ENCODE assay signal across 14 cellular contexts in genomic region chr14:34330846-34331245, GRCh38.
"Had no signal": no experiment of that assay in that cellular context is flagged by ENCODE, and none has a peak within 500 bp of the region (broad histone marks: within the 10 kb centered on the region; RNA-seq: fewer than 3 reads in every experiment).

No MANE protein-coding gene starts in this region.

- H3K27me3 ChIP-seq: heart left ventricle, left lung, neural progenitor cell, ovary, right atrium auricular region, transverse colon had no signal

- H3K4me2 ChIP-seq: neural progenitor cell, smooth muscle cell had no signal

- H3K27ac Mint-ChIP-seq: natural killer cell treated with Interleukin-12 subunit alpha and Interleukin-12 subunit beta and Interleukin-15 and Interleukin-18, amount 100 ng/mL, for 72 hours; neural progenitor cell had no signal

- FAIRE-seq: endometrium, frontal cortex, keratinocyte, urothelium cell line had no signal

- H3K36me3 Mint-ChIP-seq: natural killer cell treated with Interleukin-12 subunit alpha and Interleukin-12 subunit beta and Interleukin-15 and Interleukin-18, amount 100 ng/mL, for 72 hours; neural progenitor cell had no signal

- DNase-seq: left lung, lower lobe of right lung, transverse colon had no signal

- H3K4me3 ChIP-seq: heart left ventricle, left lung, lower lobe of right lung, neural progenitor cell, ovary, right atrium auricular region, smooth muscle cell, thoracic aorta, transverse colon had no signal

- H3K9me3 ChIP-seq: heart left ventricle, left lung, lower lobe of right lung, ovary, right atrium auricular region, thoracic aorta, transverse colon had no signal

- H3K9me3 Mint-ChIP-seq: natural killer cell treated with Interleukin-12 subunit alpha and Interleukin-12 subunit beta and Interleukin-15 and Interleukin-18, amount 100 ng/mL, for 72 hours; neural progenitor cell had no signal

- H3K4me3 Mint-ChIP-seq: natural killer cell treated with Interleukin-12 subunit alpha and Interleukin-12 subunit beta and Interleukin-15 and Interleukin-18, amount 100 ng/mL, for 72 hours; neural progenitor cell had no signal

- H3K4me1 ChIP-seq: neural progenitor cell had no signal

- H3K9ac ChIP-seq: neural progenitor cell had no signal

- H2AFZ ChIP-seq: neural progenitor cell had no signal

- H3K36me3 ChIP-seq: heart left ventricle, left lung, lower lobe of right lung, neural progenitor cell, ovary, right atrium auricular region, thoracic aorta, transverse colon had no signal

- H3K27ac ChIP-seq: heart left ventricle, left lung, lower lobe of right lung, neural progenitor cell, ovary, right atrium auricular region, thoracic aorta had no signal
